14 cellular contexts compared by ENCODE assay signal in genomic region chr5:59661306-59661705, GRCh38.
DNase-seq lines count a peak whose midpoint lies in the region; ATAC-seq lines count a peak whose summit lies in the region.
"Had no signal": no experiment of that assay in that cellular context is flagged by ENCODE, and none has a peak within 500 bp of the region (broad histone marks: within the 10 kb centered on the region; RNA-seq: fewer than 3 reads in every experiment).

No MANE protein-coding gene starts in this region.

- no peaks in the 10 kb centered on the region for H3K9me3 ChIP-seq in trophoblast cell (ENCODE audit: insufficient read depth, low read depth, low read length)
- no peaks in the 10 kb centered on the region for H3K9me3 ChIP-seq in GM23248 (ENCODE audit: low read depth)
- H3K9me3 ChIP-seq: ascending aorta; BLaER1 treated with 17β-estradiol and CSF1 and Interleukin-3, amounts not matched to agents 10 nM and 100 nM; SJCRH30 had no signal

- H3K27ac ChIP-seq in epithelial cell of prostate (peak overlapping the region; percentile 44), trophoblast cell (ENCODE audit: low read depth, low read length) (peak overlapping the region; percentile 34), GM23248 (no peak overlapping the region)
- H3K27ac ChIP-seq: BLaER1 treated with 17β-estradiol and CSF1 and Interleukin-3, amounts not matched to agents 10 nM and 100 nM; SJCRH30 had no signal

- H3K27me3 ChIP-seq in trophoblast cell (ENCODE audit: insufficient read depth, low read length) (no peaks in the 10 kb centered on the region), GM23248 (replicated peaks; ENCODE audit: insufficient read depth) (no peaks in the 10 kb centered on the region)
- H3K27me3 ChIP-seq: ascending aorta; BLaER1 treated with 17β-estradiol and CSF1 and Interleukin-3, amounts not matched to agents 10 nM and 100 nM; dorsolateral prefrontal cortex; SJCRH30 had no signal

- no peak overlapping the region for H4K91ac ChIP-seq in trophoblast cell (ENCODE audit: low read depth, low read length)

- no peaks in the 10 kb centered on the region for H3K36me3 Mint-ChIP-seq in naive thymus-derived CD8-positive, alpha-beta T cell

- no peaks in the 10 kb centered on the region for H3F3A ChIP-seq in GM23248 (ENCODE audit: insufficient read depth)

- H3K79me2 ChIP-seq in trophoblast cell (ENCODE audit: control insufficient read depth, insufficient read depth, low read length, poor library complexity) (no peaks in the 10 kb centered on the region), GM23248 (ENCODE audit: insufficient read depth) (no peaks in the 10 kb centered on the region)

- DNase-seq in DMS53 treated with DMSO at 0.1 percent for 48 hours (lab: John Stamatoyannopoulos, UW; ENCODE audit: unreplicated experiment) (peak; percentile 61), NCI-H1930 (lab: John Stamatoyannopoulos, UW) (peak; percentile 12 to 67), epithelial cell of prostate (ENCODE audit: low read depth, low spot score) (peak; percentile 58), trophoblast cell (peak in 1 of 2 donors; percentile 18), GM23248 (no peak), NCI-H524 (lab: John Stamatoyannopoulos, UW) (no peak)
- no peak for DNase-seq in naive thymus-derived CD8-positive, alpha-beta T cell
- DNase-seq: dorsolateral prefrontal cortex had no signal

- H3K18ac ChIP-seq in trophoblast cell (ENCODE audit: low read length): no peak overlapping the region

- no peak overlapping the region for H2BK12ac ChIP-seq in trophoblast cell (ENCODE audit: low read length)

- H3K4me2 ChIP-seq in trophoblast cell (ENCODE audit: low read length) (no peak overlapping the region), GM23248 (ENCODE audit: unreplicated experiment) (no peak overlapping the region)

- no peak overlapping the region for H3K4me3 Mint-ChIP-seq in naive thymus-derived CD8-positive, alpha-beta T cell
- H3K4me3 Mint-ChIP-seq: activated CD8-positive, alpha-beta T cell treated with anti-CD3 and anti-CD28 coated beads for 36 hours had no signal

- no peak for ATAC-seq in naive thymus-derived CD8-positive, alpha-beta T cell
- ATAC-seq in HG03571 (IDR thresholded peaks at IDR 0.05; ENCODE audit: unreplicated experiment): no peak
- ATAC-seq: activated CD8-positive, alpha-beta T cell treated with anti-CD3 and anti-CD28 coated beads for 36 hours had no signal

- H2BK5ac ChIP-seq in trophoblast cell (ENCODE audit: low read depth, low read length, poor library complexity): no peak overlapping the region

- no peak overlapping the region for H3K14ac ChIP-seq in trophoblast cell (ENCODE audit: low read length)

- no peak overlapping the region for H4K12ac ChIP-seq in trophoblast cell (ENCODE audit: low read depth, low read length)

- no peaks in the 10 kb centered on the region for H3K27me3 Mint-ChIP-seq in naive thymus-derived CD8-positive, alpha-beta T cell
- H3K27me3 Mint-ChIP-seq: activated CD8-positive, alpha-beta T cell treated with anti-CD3 and anti-CD28 coated beads for 36 hours had no signal

- no peak overlapping the region for H3K9ac ChIP-seq in trophoblast cell (ENCODE audit: low read length)
- no peak overlapping the region for H3K9ac ChIP-seq in GM23248
- H3K9ac ChIP-seq: BLaER1 treated with 17β-estradiol and CSF1 and Interleukin-3, amounts not matched to agents 10 nM and 100 nM had no signal

- H2AK5ac ChIP-seq in trophoblast cell (ENCODE audit: low read length): no peak overlapping the region

- H3K4me3 ChIP-seq in trophoblast cell (ENCODE audit: low read depth, low read length): no peak overlapping the region
- no peak overlapping the region for H3K4me3 ChIP-seq in GM23248
- H3K4me3 ChIP-seq: BLaER1 treated with 17β-estradiol and CSF1 and Interleukin-3, amounts not matched to agents 10 nM and 100 nM; GM12878; SJCRH30 had no signal

- POLR2A ChIA-PET in naive thymus-derived CD8-positive, alpha-beta T cell (lab: Charles Lee): no interaction called here

- H4K20me1 ChIP-seq in GM23248 (ENCODE audit: insufficient read depth): no peaks in the 10 kb centered on the region
- H4K20me1 ChIP-seq: BLaER1 treated with 17β-estradiol and CSF1 and Interleukin-3, amounts not matched to agents 10 nM and 100 nM had no signal

- H3K79me1 ChIP-seq in trophoblast cell (ENCODE audit: low read length): no peaks in the 10 kb centered on the region

- no peaks in the 10 kb centered on the region for H3K9me3 Mint-ChIP-seq in naive thymus-derived CD8-positive, alpha-beta T cell
- H3K9me3 Mint-ChIP-seq: activated CD8-positive, alpha-beta T cell treated with anti-CD3 and anti-CD28 coated beads for 36 hours had no signal

- no peaks in the 10 kb centered on the region for H3K4me1 ChIP-seq in trophoblast cell (ENCODE audit: control insufficient read depth in 1 of 2, insufficient read depth in 2 of 2, low read length in 2 of 2)
- no peaks in the 10 kb centered on the region; the same call in 1 of the 2 replicates for H3K4me1 ChIP-seq in GM23248 (ENCODE audit: insufficient read depth)
- H3K4me1 ChIP-seq: SJCRH30 had no signal

- H3K36me3 ChIP-seq in trophoblast cell (ENCODE audit: control insufficient read depth in 1 of 2, insufficient read depth in 2 of 2, low read length in 2 of 2) (no peaks in the 10 kb centered on the region), GM23248 (ENCODE audit: low read depth) (no peaks in the 10 kb centered on the region)
- H3K36me3 ChIP-seq: ascending aorta; BLaER1 treated with 17β-estradiol and CSF1 and Interleukin-3, amounts not matched to agents 10 nM and 100 nM; SJCRH30 had no signal

- H3K4me1 Mint-ChIP-seq in naive thymus-derived CD8-positive, alpha-beta T cell: peaks cover 0 to 41% (median 4%) of the 10 kb centered on the region in 4 donors

- H2BK120ac ChIP-seq in trophoblast cell (ENCODE audit: insufficient read depth, low read length, poor library complexity): no peak overlapping the region

- H3K23ac ChIP-seq in trophoblast cell (ENCODE audit: low read length): no peak overlapping the region

- H2AFZ ChIP-seq in trophoblast cell (ENCODE audit: insufficient read depth, low read length, poor library complexity) (no peak overlapping the region), GM23248 (no peak overlapping the region)

- no peak overlapping the region for H4K8ac ChIP-seq in trophoblast cell (ENCODE audit: low read depth, low read length)

- in situ Hi-C loops in GM23248 (cut with MboI): loop anchor here (10.0 kb wide), 1 partner anchor 167 kb away; no protein-coding TSS in a partner anchor

- no CpG with 5 or more reads among the region's 1 CpG for WGBS in trophoblast cell (ENCODE audit: extremely low coverage, insufficient coverage, insufficient read length)
- WGBS in GM23248 (ENCODE audit: low coverage in 1 of 2, low lambda C conversion rate in 2 of 2, missing lambda C conversion rate in 2 of 2), 2 experiments: 95 to 96% methylated on average over 1 of the region's 1 CpG

- no peak overlapping the region for H3K27ac Mint-ChIP-seq in naive thymus-derived CD8-positive, alpha-beta T cell
- H3K27ac Mint-ChIP-seq: activated CD8-positive, alpha-beta T cell treated with anti-CD3 and anti-CD28 coated beads for 36 hours had no signal

- H3K4ac ChIP-seq in trophoblast cell (ENCODE audit: low read depth, low read length): no peak overlapping the region

- H3K9me2 ChIP-seq in GM23248 (ENCODE audit: insufficient read depth): no peaks in the 10 kb centered on the region

Comparison
In these comparisons a context has a peak if more than half of its experiments do, and no peak if none do; other contexts are left out.
1. DNase-seq: peak in DMS53 treated with DMSO at 0.1 percent for 48 hours (single experiment), NCI-H1930 (2 of 2) and epithelial cell of prostate (single experiment); none in naive thymus-derived CD8-positive, alpha-beta T cell (0 of 10), GM23248 (single experiment) and NCI-H524 (0 of 2).